In genomic region chr17:7308625-7309433, GRCh38 we compare ENCODE assay signal across 8 cellular contexts. TPM values are rescaled to one million over a fixed set of nuclear protein-coding genes. Genes with fewer than 3 reads are reported as not detected.
DNase-seq lines count a peak whose midpoint lies in the region; ATAC-seq and TF ChIP-seq lines count a peak whose summit lies in the region.

No MANE protein-coding gene starts in this region.

- H3K36me3 ChIP-seq in colonic mucosa = peaks cover 29% of the 10 kb centered on the region

- no peaks in the 10 kb centered on the region for H3K9me3 ChIP-seq in colonic mucosa

- no peak for TF ChIP-seq CTCF in colonic mucosa (IDR thresholded peaks at IDR 0.05)

- no peak for ATAC-seq in GM18858 (IDR thresholded peaks at IDR 0.05; ENCODE audit: unreplicated experiment)

- intact Hi-C loops in colonic mucosa (cut with DNase I) = no loop called here

- peaks cover 11% of the 10 kb centered on the region for H3K4me1 ChIP-seq in colonic mucosa

- H3K27ac ChIP-seq in colonic mucosa = peak overlapping the region; percentile 92

- peak overlapping the region; percentile 79 to 98 for H3K9ac ChIP-seq in colonic mucosa (ENCODE audit: low read depth in 2 of 2, low read length in 2 of 2)

- H3K27me3 ChIP-seq in colonic mucosa = no peaks in the 10 kb centered on the region

- peak overlapping the region; percentile 74 for H3K4me3 ChIP-seq in colonic mucosa

- peak; percentile 15 to 42 for DNase-seq in AML-193 (lab: John Stamatoyannopoulos, UW)
- DNase-seq in H4 (ENCODE audit: low spot score) = peak; percentile 59
- peak; percentile 53 for DNase-seq in NCI-H446 treated with DMSO at 0.1 percent for 48 hours (lab: John Stamatoyannopoulos, UW)
- peak; percentile 85 for DNase-seq in activated CD4-positive, alpha-beta T cell treated with anti-CD3 and anti-CD28 coated beads for 48 hours
- DNase-seq in colonic mucosa = peak; percentile 94
- DNase-seq in left kidney (ENCODE audit: low read depth, low spot score) = peak; percentile 90
- DNase-seq in stimulated activated CD4-positive, alpha-beta T cell treated with anti-CD3 and anti-CD28 coated beads, Interleukin-2, amount 100 ng/mL, for 24 hours = peak; percentile 78 to 84

RNA-seq across cellular contexts. Expression of gene EIF5A, which starts 1.4 kb away (rescaled TPM):
- total RNA-seq in H4 (2014; rRNA removed; shearing (Covaris generic)) = 460 and 526 TPM in 2 replicates
- total RNA-seq in colonic mucosa = 100 to 1,000 TPM; 367 to 917 TPM

RNA-seq across cellular contexts. Expression of gene GPS2, which starts 6.3 kb away (rescaled TPM):
- total RNA-seq in H4 (2014; rRNA removed; shearing (Covaris generic)) = 55.9 and 65.1 TPM in 2 replicates
- 10 to 100 TPM; 53.8 to 85.7 TPM for total RNA-seq in colonic mucosa

RNA-seq across cellular contexts. Expression of gene YBX2, which starts 14.4 kb away (rescaled TPM):
- total RNA-seq in H4 (2014; rRNA removed; shearing (Covaris generic)) = not detected in 2 replicates
- 10 to 100 TPM; 22.1 to 40.4 TPM for total RNA-seq in colonic mucosa

RNA-seq across cellular contexts. Expression of gene NEURL4, which starts 20.3 kb away (rescaled TPM):
- 3.4 and 3.5 TPM in 2 replicates for total RNA-seq in H4 (2014; rRNA removed; shearing (Covaris generic))
- total RNA-seq in colonic mucosa = 10 to 100 TPM; 30.2 to 55.8 TPM

RNA-seq across cellular contexts. Expression of gene SLC2A4, which starts 27.3 kb away (rescaled TPM):
- total RNA-seq in H4 (2014; rRNA removed; shearing (Covaris generic)) = 0.17 and 0.23 TPM in 2 replicates
- total RNA-seq in colonic mucosa = 1 to 10 TPM; 1.9 to 5.7 TPM

Comparison
In these comparisons a context has a peak if more than half of its experiments do, and no peak if none do; other contexts are left out.
1. DNase-seq: peak in every context shown above with its lines; median percentile 94 in colonic mucosa; 90 in left kidney; 85 in activated CD4-positive, alpha-beta T cell treated with anti-CD3 and anti-CD28 coated beads for 48 hours; 81 in stimulated activated CD4-positive, alpha-beta T cell treated with anti-CD3 and anti-CD28 coated beads, Interleukin-2, amount 100 ng/mL, for 24 hours; 59 in H4; 53 in NCI-H446 treated with DMSO at 0.1 percent for 48 hours; 28 in AML-193.
2. RNA of gene YBX2, which starts 14.4 kb away (total RNA-seq): 22.1 to 40.4 TPM in colonic mucosa; not detected in H4; every median in the first group is over 10 times any median in the second.